In the genomic region with DNA sequence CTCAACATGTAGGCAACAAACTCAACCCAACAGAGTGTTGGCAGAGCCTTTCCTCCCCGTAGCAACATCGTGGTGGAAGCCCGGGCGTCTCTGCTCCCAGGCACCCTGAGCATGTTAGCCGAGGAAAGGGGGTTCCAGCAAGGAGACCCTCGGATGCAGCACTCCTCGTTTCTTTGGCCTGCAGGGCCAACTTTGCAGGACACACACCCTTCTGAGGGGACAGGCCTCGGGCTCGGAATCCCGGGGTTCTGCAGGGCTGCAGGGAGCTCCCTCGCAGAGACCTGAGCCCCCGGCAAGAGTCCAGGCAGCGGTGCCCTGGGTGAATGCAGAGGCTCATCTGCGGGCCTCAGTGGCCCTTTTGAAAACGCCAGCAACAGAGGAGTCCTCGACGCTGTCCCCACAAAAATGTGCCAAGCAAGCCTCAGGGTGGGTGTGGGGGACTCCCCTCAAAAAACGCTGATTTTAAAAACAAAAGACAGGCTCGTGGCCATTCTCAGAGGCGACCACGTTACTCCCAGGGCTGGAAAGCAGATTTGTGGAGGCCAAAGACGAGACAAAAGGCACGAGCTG, we compare ENCODE assay signal across 8 cellular contexts. TPM values are rescaled to one million over a fixed set of nuclear protein-coding genes. Genes with fewer than 3 reads are reported as not detected.
DNase-seq lines count a peak whose midpoint lies in the region; ATAC-seq and TF ChIP-seq lines count a peak whose summit lies in the region.

No MANE protein-coding gene starts in this region.

- ATAC-seq in lung (ENCODE audit: insufficient read depth, low FRiP score) (no peak), omental fat pad (ENCODE audit: low FRiP score) (no peak)
- ATAC-seq in activated CD4-positive, CD25-positive, alpha-beta regulatory T cell treated with anti-CD3 and anti-CD28 coated beads, Interleukin-2, amount 50 U/mL, for 24 hours: no peak

- H3K4me2 ChIP-seq in KMS-11: peak overlapping the region; percentile 64

- H3K79me2 ChIP-seq in KMS-11 (ENCODE audit: insufficient read depth, low read depth): peaks cover 56% of the 10 kb centered on the region

- 18 to 23% methylated on average over 23 of the region's 23 CpGs for WGBS in lung, 2 donors

- peak overlapping the region; percentile 67 for H3K4me3 ChIP-seq in BJ (ENCODE audit: low read depth, low read length)
- H3K4me3 ChIP-seq in KMS-11 (IDR thresholded peaks at IDR 0.05; ENCODE audit: insufficient read depth, low read depth, low read length): no peak overlapping the region
- peak overlapping the region; percentile 1 for H3K4me3 ChIP-seq in lung
- H3K4me3 ChIP-seq in tibial artery: peak overlapping the region; percentile 63 to 83

- CTCF ChIA-PET in BJ (lab: Yijun Ruan, JAX): interaction anchor here (1.0 to 2.3 kb wide), 4 partner anchors 8 to 159 kb away, joined by 3 to 11 read pairs (median 4); no protein-coding TSS in a partner anchor

- H3K9ac ChIP-seq in KMS-11: peak overlapping the region; percentile 92

- H2AFZ ChIP-seq in KMS-11 (ENCODE audit: low read depth): peak overlapping the region; percentile 41; the same call in 1 of the 2 replicates

- intact Hi-C loops in tibial artery (cut with DNase I; ENCODE audit: low total_unique reads): loop anchor here (10.0 kb wide), 1 partner anchor 155 kb away; no protein-coding TSS in a partner anchor

- H3K4me1 ChIP-seq in KMS-11 (ENCODE audit: low read depth, poor library complexity, severe bottlenecking) (peaks cover 80% of the 10 kb centered on the region), lung (ENCODE audit: control insufficient read depth in 2 of 2, insufficient read depth in 2 of 2, low read length in 2 of 2) (peaks cover 0 to 2% of the 10 kb centered on the region in 2 donors), tibial artery (peaks cover 0 to 17% (median 9%) of the 10 kb centered on the region in 4 donors)

- H4K20me1 ChIP-seq in KMS-11 (ENCODE audit: insufficient read depth): no peaks in the 10 kb centered on the region; the same call in 1 of the 2 replicates

- POLR2A ChIA-PET in BJ (lab: Charles Lee): no interaction called here

- H3K9me3 ChIP-seq in lung (ENCODE audit: control insufficient read depth in 2 of 2, insufficient read depth in 1 of 2, low read length in 1 of 2) (no peaks in the 10 kb centered on the region), tibial artery (no peaks in the 10 kb centered on the region)

- H3K36me3 ChIP-seq in BJ (ENCODE audit: control insufficient read depth, insufficient read depth, low read length) (no peaks in the 10 kb centered on the region), KMS-11 (ENCODE audit: insufficient read depth) (no peaks in the 10 kb centered on the region), lung (ENCODE audit: control insufficient read depth in 2 of 2, insufficient read depth in 2 of 2, low read length in 2 of 2) (no peaks in the 10 kb centered on the region), tibial artery (no peaks in the 10 kb centered on the region)

- H3K27me3 ChIP-seq in BJ (ENCODE audit: control insufficient read depth, insufficient read depth, low read length) (no peaks in the 10 kb centered on the region), KMS-11 (ENCODE audit: insufficient read depth, low read depth) (no peaks in the 10 kb centered on the region), lung (ENCODE audit: control insufficient read depth, insufficient read depth) (no peaks in the 10 kb centered on the region), tibial artery (no peaks in the 10 kb centered on the region)

- TF ChIP-seq CTCF in BJ (IDR thresholded peaks at IDR 0.05; ENCODE audit: insufficient read depth, low read depth, low read length) (no peak), KMS-11 (conservative IDR thresholded peaks at IDR 0.05; ENCODE audit: low read depth, low read length) (no peak), lung (IDR thresholded peaks at IDR 0.05; ENCODE audit: control extremely low read depth, extremely low read depth) (no peak), tibial artery (IDR thresholded peaks at IDR 0.05) (no peak), omental fat pad (IDR thresholded peaks at IDR 0.05) (no peak)

- H3K27ac ChIP-seq in KMS-11: peak overlapping the region; percentile 67
- peak overlapping the region; percentile 60 for H3K27ac ChIP-seq in cingulate gyrus (ENCODE audit: low read depth, low read length)
- H3K27ac ChIP-seq in lung (ENCODE audit: low read depth in 1 of 2, low read length in 1 of 2): no peak overlapping the region
- peak overlapping the region in 1 of 2 donors; percentile 46 for H3K27ac ChIP-seq in tibial artery

- no peak for DNase-seq in BJ (ENCODE audit: low read depth)
- DNase-seq in lung (ENCODE audit: low spot score): no peak
- DNase-seq in tibial artery: no peak
- no peak for DNase-seq in omental fat pad (ENCODE audit: low spot score)
- no peak for DNase-seq in CD1c-positive myeloid dendritic cell (ENCODE audit: extremely low spot score)

RNA-seq across cellular contexts. Expression of gene FAM171A1, which starts 1.4 kb away (rescaled TPM):
- polyA plus RNA-seq in BJ (2011; rRNA removed) (13.2 and 18.4 TPM in 2 replicates), lung (1 to 10 TPM; 3.4 to 8.6 TPM)
- polyA minus RNA-seq in BJ (2011; rRNA and poly(A)+ RNA removed): 9.9 and 13.3 TPM in 2 replicates
- total RNA-seq in lung (10 to 100 TPM; 10.8 to 23.5 TPM), omental fat pad (10 to 100 TPM in 3 of 4 donors, 1 to 10 TPM in 1; 7.0 to 17.4 (median 15.2) TPM)

Comparison
In these comparisons a context has a peak if more than half of its experiments do, and no peak if none do; other contexts are left out.
1. H3K27ac ChIP-seq: peak in KMS-11 (single experiment) and cingulate gyrus (single experiment); none in lung (0 of 2).